ENCODE assay signal across 1 cellular context in genomic region chr14:101215936-101216335, GRCh38.
TF ChIP-seq lines count a peak whose summit lies in the region.

No MANE protein-coding gene starts in this region.

TF ChIP-seq in IMR-90, 13 proteins besides CTCF, POLR2A, EP300 and RAD21 (continued from another document):
- TF ChIP-seq ELK1 (IDR thresholded peaks at IDR 0.05; ENCODE audit: borderline replicate concordance, low read depth, low read length): no peak
- no peak for TF ChIP-seq CEBPB (IDR thresholded peaks at IDR 0.05; ENCODE audit: low read depth, low read length)
- TF ChIP-seq FOS (IDR thresholded peaks at IDR 0.05; ENCODE audit: low read depth, low read length): no peak
